18 cellular contexts compared by ENCODE assay signal in genomic region chr6:6812427-6812826, GRCh38.
DNase-seq lines count a peak whose midpoint lies in the region; ATAC-seq and TF ChIP-seq lines count a peak whose summit lies in the region.
"Had no signal": no experiment of that assay in that cellular context is flagged by ENCODE, and none has a peak within 500 bp of the region (broad histone marks: within the 10 kb centered on the region; RNA-seq: fewer than 3 reads in every experiment).

No MANE protein-coding gene starts in this region.

- in situ Hi-C loops in transverse colon (cut with MboI; ENCODE audit: low pct_ligation_motif_present in 1 of 4, low pct_unique_long_range_greater_than_20kb in 1 of 4, low sequenced_read_pairs in 3 of 4), result no loop called here

- H3K4me3 ChIP-seq in heart right ventricle (no peak overlapping the region), PC-3 (ENCODE audit: low read length) (peak overlapping the region; percentile 45; the same call in 1 of the 2 replicates), transverse colon (no peak overlapping the region)

- no peaks in the 10 kb centered on the region for H3K27me3 ChIP-seq in heart right ventricle
- H3K27me3 ChIP-seq in PC-3 (ENCODE audit: low read length), result no peaks in the 10 kb centered on the region
- no peaks in the 10 kb centered on the region for H3K27me3 ChIP-seq in foreskin keratinocyte
- no peaks in the 10 kb centered on the region for H3K27me3 ChIP-seq in transverse colon

- POLR2A ChIA-PET in PC-3 (lab: Charles Lee; ENCODE audit: unreplicated experiment), result no interaction called here

- no peak for ATAC-seq in heart right ventricle
- no peak for ATAC-seq in PC-3
- no peak for ATAC-seq in foreskin keratinocyte
- ATAC-seq in HG03521 (IDR thresholded peaks at IDR 0.05; ENCODE audit: unreplicated experiment), result no peak
- no peak for ATAC-seq in HG02852 (IDR thresholded peaks at IDR 0.05; ENCODE audit: unreplicated experiment)
- no peak for ATAC-seq in GM21360 (IDR thresholded peaks at IDR 0.05; ENCODE audit: unreplicated experiment)
- ATAC-seq: SK-N-SH treated with all-trans-retinoic acid at 6 μM for 48 hours had no signal

- peaks cover 11% of the 10 kb centered on the region for H3F3A ChIP-seq in PC-3 (ENCODE audit: low read length, unreplicated experiment)

- no peaks in the 10 kb centered on the region for H3K9me2 ChIP-seq in PC-3 (replicated peaks; ENCODE audit: low read length)

- no peak overlapping the region for H2AFZ ChIP-seq in PC-3 (ENCODE audit: low read length)

- DNase-seq in heart right ventricle, result no peak
- DNase-seq in cardiac septum (ENCODE audit: low spot score), result no peak
- DNase-seq in PC-3, result no peak
- no peak for DNase-seq in foreskin keratinocyte
- no peak for DNase-seq in transverse colon
- DNase-seq: hypothalamus; islet precursor cell; lower lobe of right lung; NCI-H1105; NCI-H510A treated with DMSO at 0.1 percent for 48 hours; RPMI8226; stimulated activated CD4-positive, alpha-beta T cell treated with anti-CD3 and anti-CD28 coated beads, Interleukin-1b, Interleukin-23, amount 100 ng/mL, for 48 hours; stimulated activated naive B cell treated with anti-CD40 and anti-IgM and Interleukin-4, amounts not matched to agents 10 μg/mL and 1 μg/mL and 100 μg/mL, for 72 hours had no signal

- intact Hi-C loops in heart right ventricle (cut with DNase I) (loop anchor here in 1 of 10 donors (10.0 kb wide), 1 partner anchor 58 kb away; no protein-coding TSS in a partner anchor), cardiac septum (cut with DNase I) (no loop called here), PC-3 (cut with micrococcal nuclease) (loop anchor here (5.0 kb wide), 4 partner anchors 105 to 300 kb away; no protein-coding TSS in a partner anchor), transverse colon (cut with DNase I; ENCODE audit: low total_unique reads) (no loop called here)

- H3K36me3 ChIP-seq in heart right ventricle (no peaks in the 10 kb centered on the region), PC-3 (ENCODE audit: low read depth, low read length) (no peaks in the 10 kb centered on the region), transverse colon (no peaks in the 10 kb centered on the region)
- H3K36me3 ChIP-seq: lower lobe of right lung, thoracic aorta had no signal

- CTCF ChIA-PET in PC-3 (lab: Charles Lee), result no interaction called here

- 95 to 100% methylated on average over 2 of the region's 2 CpGs for WGBS in heart right ventricle, 2 donors
- 90 to 92% methylated on average over 2 of the region's 2 CpGs for WGBS in transverse colon (ENCODE audit: low coverage in 1 of 2), 2 donors

- TF ChIP-seq CTCF in heart right ventricle (IDR thresholded peaks at IDR 0.05) (no peak), PC-3 (conservative IDR thresholded peaks at IDR 0.05; ENCODE audit: low read depth, low read length) (no peak), foreskin keratinocyte (conservative IDR thresholded peaks at IDR 0.05) (no peak), transverse colon (IDR thresholded peaks at IDR 0.05) (no peak)

- H3K9me3 ChIP-seq in heart right ventricle (no peaks in the 10 kb centered on the region), PC-3 (ENCODE audit: low read length) (no peaks in the 10 kb centered on the region), transverse colon (no peaks in the 10 kb centered on the region)
- H3K9me3 ChIP-seq: lower lobe of right lung, thoracic aorta had no signal

- H3K4me2 ChIP-seq in PC-3 (ENCODE audit: low read length), result peak overlapping the region; percentile 84

- no TSS peak for BruUV-seq in PC-3 (replicated peaks; lab: Mats Ljungman, UMichigan)

- H3K27ac ChIP-seq in heart right ventricle (peak overlapping the region in 8 of 10 donors; percentile 32 to 80 (median 65)), PC-3 (ENCODE audit: low read length) (peak overlapping the region; percentile 100), foreskin keratinocyte (peak overlapping the region; percentile 98), transverse colon (peak overlapping the region in 3 of 4 donors; percentile 56 to 70 (median 70))
- H3K27ac ChIP-seq: thoracic aorta had no signal

- no peaks in the 10 kb centered on the region for H3K79me2 ChIP-seq in PC-3 (ENCODE audit: low read length)

- TF ChIP-seq EP300 in transverse colon (IDR thresholded peaks at IDR 0.05; ENCODE audit: low read depth), result no peak

- peak overlapping the region; percentile 98 for H3K9ac ChIP-seq in PC-3 (ENCODE audit: low read length)

- H3K4me1 ChIP-seq in heart right ventricle, result peaks cover 0 to 33% (median 19%) of the 10 kb centered on the region in 9 donors
- peaks cover 28% of the 10 kb centered on the region for H3K4me1 ChIP-seq in PC-3 (ENCODE audit: insufficient read depth, low read length)
- peaks cover 24% of the 10 kb centered on the region for H3K4me1 ChIP-seq in foreskin keratinocyte
- peaks cover 4 to 14% (median 10%) of the 10 kb centered on the region in 4 donors for H3K4me1 ChIP-seq in transverse colon

- TF ChIP-seq POLR2A in transverse colon (IDR thresholded peaks at IDR 0.05), result no peak

- H4K20me1 ChIP-seq in PC-3 (ENCODE audit: low read length), result no peaks in the 10 kb centered on the region
